1 cellular context compared by ENCODE assay signal in the genomic region with DNA sequence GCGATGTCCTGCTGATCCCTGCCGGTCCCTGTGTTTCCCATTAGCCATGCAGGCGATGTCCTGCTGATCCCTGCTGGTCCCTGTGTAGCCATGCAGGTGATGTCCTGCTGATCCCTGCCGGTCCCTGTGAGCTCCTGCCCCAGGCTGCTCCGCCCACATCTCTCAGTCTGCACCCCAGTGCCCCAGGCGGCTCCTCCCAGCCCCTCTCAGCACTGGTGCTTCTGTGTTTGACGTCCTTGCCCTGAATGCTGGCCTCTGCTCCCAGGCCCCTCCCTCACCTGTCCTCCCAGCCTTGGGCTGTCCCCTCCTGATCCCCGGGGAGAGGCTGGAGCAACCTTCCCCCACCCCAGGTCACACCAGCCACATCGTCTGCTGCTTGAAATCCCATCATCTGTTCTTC.
TF ChIP-seq lines count a peak whose summit lies in the region.

No MANE protein-coding gene starts in this region.

TF ChIP-seq in WTC11, 78 proteins besides CTCF, POLR2A, EP300 and RAD21:
- TF ChIP-seq, protein P1, sequence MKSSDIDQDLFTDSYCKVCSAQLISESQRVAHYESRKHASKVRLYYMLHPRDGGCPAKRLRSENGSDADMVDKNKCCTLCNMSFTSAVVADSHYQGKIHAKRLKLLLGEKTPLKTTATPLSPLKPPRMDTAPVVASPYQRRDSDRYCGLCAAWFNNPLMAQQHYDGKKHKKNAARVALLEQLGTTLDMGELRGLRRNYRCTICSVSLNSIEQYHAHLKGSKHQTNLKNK (CRISPR knock-in tag; IDR thresholded peaks at IDR 0.05) = no peak
- TF ChIP-seq, protein P2, sequence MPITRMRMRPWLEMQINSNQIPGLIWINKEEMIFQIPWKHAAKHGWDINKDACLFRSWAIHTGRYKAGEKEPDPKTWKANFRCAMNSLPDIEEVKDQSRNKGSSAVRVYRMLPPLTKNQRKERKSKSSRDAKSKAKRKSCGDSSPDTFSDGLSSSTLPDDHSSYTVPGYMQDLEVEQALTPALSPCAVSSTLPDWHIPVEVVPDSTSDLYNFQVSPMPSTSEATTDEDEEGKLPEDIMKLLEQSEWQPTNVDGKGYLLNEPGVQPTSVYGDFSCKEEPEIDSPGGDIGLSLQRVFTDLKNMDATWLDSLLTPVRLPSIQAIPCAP (CRISPR knock-in tag; IDR thresholded peaks at IDR 0.05) = no peak
- TF ChIP-seq ZNF423 (CRISPR knock-in tag; IDR thresholded peaks at IDR 0.05) = peak; percentile 28
- no peak for TF ChIP-seq RELA (CRISPR knock-in tag; IDR thresholded peaks at IDR 0.05; ENCODE audit: borderline replicate concordance)
- no peak for TF ChIP-seq NR3C1 (CRISPR knock-in tag; conservative IDR thresholded peaks at IDR 0.05; ENCODE audit: low read depth)
- TF ChIP-seq, protein P3, sequence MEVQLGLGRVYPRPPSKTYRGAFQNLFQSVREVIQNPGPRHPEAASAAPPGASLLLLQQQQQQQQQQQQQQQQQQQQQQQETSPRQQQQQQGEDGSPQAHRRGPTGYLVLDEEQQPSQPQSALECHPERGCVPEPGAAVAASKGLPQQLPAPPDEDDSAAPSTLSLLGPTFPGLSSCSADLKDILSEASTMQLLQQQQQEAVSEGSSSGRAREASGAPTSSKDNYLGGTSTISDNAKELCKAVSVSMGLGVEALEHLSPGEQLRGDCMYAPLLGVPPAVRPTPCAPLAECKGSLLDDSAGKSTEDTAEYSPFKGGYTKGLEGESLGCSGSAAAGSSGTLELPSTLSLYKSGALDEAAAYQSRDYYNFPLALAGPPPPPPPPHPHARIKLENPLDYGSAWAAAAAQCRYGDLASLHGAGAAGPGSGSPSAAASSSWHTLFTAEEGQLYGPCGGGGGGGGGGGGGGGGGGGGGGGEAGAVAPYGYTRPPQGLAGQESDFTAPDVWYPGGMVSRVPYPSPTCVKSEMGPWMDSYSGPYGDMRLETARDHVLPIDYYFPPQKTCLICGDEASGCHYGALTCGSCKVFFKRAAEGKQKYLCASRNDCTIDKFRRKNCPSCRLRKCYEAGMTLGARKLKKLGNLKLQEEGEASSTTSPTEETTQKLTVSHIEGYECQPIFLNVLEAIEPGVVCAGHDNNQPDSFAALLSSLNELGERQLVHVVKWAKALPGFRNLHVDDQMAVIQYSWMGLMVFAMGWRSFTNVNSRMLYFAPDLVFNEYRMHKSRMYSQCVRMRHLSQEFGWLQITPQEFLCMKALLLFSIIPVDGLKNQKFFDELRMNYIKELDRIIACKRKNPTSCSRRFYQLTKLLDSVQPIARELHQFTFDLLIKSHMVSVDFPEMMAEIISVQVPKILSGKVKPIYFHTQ (CRISPR knock-in tag; IDR thresholded peaks at IDR 0.05) = no peak
- no peak for TF ChIP-seq GRHL2 (CRISPR knock-in tag; IDR thresholded peaks at IDR 0.05; ENCODE audit: insufficient replicate concordance, severe bottlenecking)
- TF ChIP-seq, protein P4, sequence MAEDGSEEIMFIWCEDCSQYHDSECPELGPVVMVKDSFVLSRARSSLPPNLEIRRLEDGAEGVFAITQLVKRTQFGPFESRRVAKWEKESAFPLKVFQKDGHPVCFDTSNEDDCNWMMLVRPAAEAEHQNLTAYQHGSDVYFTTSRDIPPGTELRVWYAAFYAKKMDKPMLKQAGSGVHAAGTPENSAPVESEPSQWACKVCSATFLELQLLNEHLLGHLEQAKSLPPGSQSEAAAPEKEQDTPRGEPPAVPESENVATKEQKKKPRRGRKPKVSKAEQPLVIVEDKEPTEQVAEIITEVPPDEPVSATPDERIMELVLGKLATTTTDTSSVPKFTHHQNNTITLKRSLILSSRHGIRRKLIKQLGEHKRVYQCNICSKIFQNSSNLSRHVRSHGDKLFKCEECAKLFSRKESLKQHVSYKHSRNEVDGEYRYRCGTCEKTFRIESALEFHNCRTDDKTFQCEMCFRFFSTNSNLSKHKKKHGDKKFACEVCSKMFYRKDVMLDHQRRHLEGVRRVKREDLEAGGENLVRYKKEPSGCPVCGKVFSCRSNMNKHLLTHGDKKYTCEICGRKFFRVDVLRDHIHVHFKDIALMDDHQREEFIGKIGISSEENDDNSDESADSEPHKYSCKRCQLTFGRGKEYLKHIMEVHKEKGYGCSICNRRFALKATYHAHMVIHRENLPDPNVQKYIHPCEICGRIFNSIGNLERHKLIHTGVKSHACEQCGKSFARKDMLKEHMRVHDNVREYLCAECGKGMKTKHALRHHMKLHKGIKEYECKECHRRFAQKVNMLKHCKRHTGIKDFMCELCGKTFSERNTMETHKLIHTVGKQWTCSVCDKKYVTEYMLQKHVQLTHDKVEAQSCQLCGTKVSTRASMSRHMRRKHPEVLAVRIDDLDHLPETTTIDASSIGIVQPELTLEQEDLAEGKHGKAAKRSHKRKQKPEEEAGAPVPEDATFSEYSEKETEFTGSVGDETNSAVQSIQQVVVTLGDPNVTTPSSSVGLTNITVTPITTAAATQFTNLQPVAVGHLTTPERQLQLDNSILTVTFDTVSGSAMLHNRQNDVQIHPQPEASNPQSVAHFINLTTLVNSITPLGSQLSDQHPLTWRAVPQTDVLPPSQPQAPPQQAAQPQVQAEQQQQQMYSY (CRISPR knock-in tag; IDR thresholded peaks at IDR 0.05) = no peak
